Comparison of ENCODE assay signal across 8 cellular contexts in genomic region chr6:10746915-10747250, GRCh38. TPM values are rescaled to one million over a fixed set of nuclear protein-coding genes. Genes with fewer than 3 reads are reported as not detected.
DNase-seq lines count a peak whose midpoint lies in the region; ATAC-seq and TF ChIP-seq lines count a peak whose summit lies in the region.

No MANE protein-coding gene starts in this region.

- H3K27ac Mint-ChIP-seq in central memory CD8-positive, alpha-beta T cell (ENCODE audit: low read depth): peak overlapping the region; percentile 5
- peak overlapping the region in 5 of 6 donors; percentile 11 to 98 (median 97) for H3K27ac Mint-ChIP-seq in naive B cell

- H3K36me3 Mint-ChIP-seq in central memory CD8-positive, alpha-beta T cell (ENCODE audit: insufficient read depth): peaks cover 12% of the 10 kb centered on the region
- H3K36me3 Mint-ChIP-seq in naive B cell: peaks cover 0 to 3% of the 10 kb centered on the region in 2 donors

- H3K27ac ChIP-seq in AG04450 (ENCODE audit: low read depth, low read length): no peak overlapping the region
- H3K27ac ChIP-seq in HUES6 (ENCODE audit: low read depth, low read length): no peak overlapping the region

- ATAC-seq in central memory CD8-positive, alpha-beta T cell (replicated peaks; ENCODE audit: extremely low read depth, poor library complexity, severe bottlenecking): no peak
- ATAC-seq in naive B cell (ENCODE audit: low read depth in 2 of 2): no peak
- no peak for ATAC-seq in HG03460 (IDR thresholded peaks at IDR 0.05; ENCODE audit: unreplicated experiment)

- H3K27me3 Mint-ChIP-seq in central memory CD8-positive, alpha-beta T cell: no peaks in the 10 kb centered on the region
- no peaks in the 10 kb centered on the region for H3K27me3 Mint-ChIP-seq in naive B cell

- H3K9me3 Mint-ChIP-seq in central memory CD8-positive, alpha-beta T cell: no peaks in the 10 kb centered on the region
- no peaks in the 10 kb centered on the region for H3K9me3 Mint-ChIP-seq in naive B cell

- H3K27me3 ChIP-seq in AG04450 (ENCODE audit: control insufficient read depth, insufficient read depth, low read length): no peaks in the 10 kb centered on the region
- no peaks in the 10 kb centered on the region for H3K27me3 ChIP-seq in HUES6 (ENCODE audit: control insufficient read depth, insufficient read depth, low read length)

- H3K4me1 Mint-ChIP-seq in central memory CD8-positive, alpha-beta T cell: peaks cover 37% of the 10 kb centered on the region
- peaks cover 17 to 38% (median 23%) of the 10 kb centered on the region in 3 donors for H3K4me1 Mint-ChIP-seq in naive B cell

- POLR2A ChIA-PET in AG04450 (lab: Yijun Ruan, JAX): interaction anchor here (1.4 to 2.3 kb wide), 2 partner anchors 23 to 24 kb away, joined by 3 to 11 read pairs; partner anchors contain the start of gene TMEM14C

- DNase-seq in AG04450 (ENCODE audit: low read depth, low spot score) (no peak), naive B cell (no peak), H4 (ENCODE audit: low spot score) (no peak), GM19240 (ENCODE audit: insufficient read length, low spot score) (no peak), SHP77 (lab: John Stamatoyannopoulos, UW) (no peak)
- no peak for DNase-seq in central memory CD8-positive, alpha-beta T cell (ENCODE audit: low spot score in 2 of 2)

- H3K36me3 ChIP-seq in HUES6 (ENCODE audit: control insufficient read depth, insufficient read depth, low read length): peaks cover 28% of the 10 kb centered on the region

- H3K9ac ChIP-seq in HUES6 (ENCODE audit: low read length): peak overlapping the region; percentile 35

- TF ChIP-seq CTCF in AG04450 (IDR thresholded peaks at IDR 0.05; ENCODE audit: low read depth, low read length): no peak

- peaks cover 29% of the 10 kb centered on the region for H3K4me1 ChIP-seq in HUES6 (ENCODE audit: control insufficient read depth, insufficient read depth, low read length)

- H3K9me3 ChIP-seq in AG04450 (ENCODE audit: control insufficient read depth, insufficient read depth, low read length): no peaks in the 10 kb centered on the region
- no peaks in the 10 kb centered on the region for H3K9me3 ChIP-seq in HUES6 (ENCODE audit: control insufficient read depth, insufficient read depth, low read depth, low read length)

- H3K4me3 ChIP-seq in AG04450 (ENCODE audit: low read depth, low read length) (peak overlapping the region; percentile 72), HUES6 (ENCODE audit: low read depth, low read length) (peak overlapping the region; percentile 98)

- CTCF ChIA-PET in AG04450 (lab: Charles Lee): interaction anchor here (1.0 to 4.1 kb wide), 3 partner anchors 13 to 268 kb away, joined by 3 to 15 read pairs (median 4); no protein-coding TSS in a partner anchor

- H3K4me3 Mint-ChIP-seq in central memory CD8-positive, alpha-beta T cell: peak overlapping the region; percentile 67
- peak overlapping the region; percentile 92 to 100 (median 97) for H3K4me3 Mint-ChIP-seq in naive B cell

RNA-seq across cellular contexts. Expression of gene TMEM14B, which starts 0.7 kb away (rescaled TPM):
- 104 and 148 TPM in 2 replicates for polyA plus RNA-seq in AG04450 (2011; rRNA removed)
- 30.5 and 34.9 TPM in 2 replicates for polyA minus RNA-seq in AG04450 (2011; rRNA and poly(A)+ RNA removed)
- polyA plus RNA-seq in naive B cell (ENCODE audit: low read depth in 6 of 6): 100 to 1,000 TPM; 165 to 210 (median 186) TPM
- 137 and 156 TPM in 2 replicates for total RNA-seq in H4 (2014; rRNA removed; shearing (Covaris generic))

RNA-seq across cellular contexts. Expression of gene TMEM14C, which starts 24.0 kb away (rescaled TPM):
- polyA plus RNA-seq in AG04450 (2011; rRNA removed) (284 and 385 TPM in 2 replicates), naive B cell (ENCODE audit: low read depth in 6 of 6) (100 to 1,000 TPM in 3 of 6 donors, 10 to 100 TPM in 3; 75.6 to 149 (median 94.7) TPM)
- polyA minus RNA-seq in AG04450 (2011; rRNA and poly(A)+ RNA removed): 91.9 and 92.2 TPM in 2 replicates
- total RNA-seq in H4 (2014; rRNA removed; shearing (Covaris generic)): 172 and 189 TPM in 2 replicates

RNA-seq across cellular contexts. Expression of gene PAK1IP1, which starts 52.1 kb away (rescaled TPM):
- polyA plus RNA-seq in AG04450 (2011; rRNA removed) (18.7 and 24.2 TPM in 2 replicates), naive B cell (ENCODE audit: low read depth in 6 of 6) (10 to 100 TPM; 10.5 to 16.2 (median 12.7) TPM)
- 6.9 and 9.8 TPM in 2 replicates for polyA minus RNA-seq in AG04450 (2011; rRNA and poly(A)+ RNA removed)
- 26.4 and 33.2 TPM in 2 replicates for total RNA-seq in H4 (2014; rRNA removed; shearing (Covaris generic))

RNA-seq across cellular contexts. Expression of gene C6orf52, which starts 52.5 kb away (rescaled TPM):
- polyA plus RNA-seq in AG04450 (2011; rRNA removed) (0.63 and 0.74 TPM in 2 replicates), naive B cell (ENCODE audit: low read depth in 6 of 6) (1 to 10 TPM in 2 of 6 donors, under 1 TPM in 1, not detected in 3; 0.96 to 1.6 (median 1.1) TPM)
- not detected in 2 replicates for polyA minus RNA-seq in AG04450 (2011; rRNA and poly(A)+ RNA removed)
- total RNA-seq in H4 (2014; rRNA removed; shearing (Covaris generic)): 5.0 TPM in 1 of 2 replicates, not detected in the other
